Comparison of ENCODE assay signal across 10 cellular contexts in the genomic region with DNA sequence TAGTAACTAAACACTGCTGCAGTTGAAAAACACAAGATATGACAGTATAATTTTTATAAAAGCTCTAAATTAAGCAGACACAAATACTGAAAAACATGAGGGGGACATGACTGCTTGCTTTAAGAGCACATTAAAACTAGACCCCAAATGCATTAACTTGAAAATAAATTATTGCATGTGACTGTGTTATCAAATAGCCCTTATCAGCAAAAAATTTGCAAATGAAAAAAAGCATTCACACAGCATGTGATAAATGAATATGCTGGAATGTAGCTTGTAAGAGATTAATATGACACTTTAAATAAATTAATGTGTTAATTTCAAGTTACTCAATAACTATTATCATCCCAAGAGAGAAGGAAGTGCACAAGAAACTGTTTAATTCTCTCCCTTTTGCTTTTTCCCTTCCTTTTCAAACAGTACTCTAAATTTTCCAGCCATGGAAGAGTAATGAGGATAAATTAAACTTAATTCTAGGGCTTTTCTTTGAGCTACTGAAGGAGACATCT.
"Had no signal": no experiment of that assay in that cellular context is flagged by ENCODE, and none has a peak within 500 bp of the region (broad histone marks: within the 10 kb centered on the region; RNA-seq: fewer than 3 reads in every experiment).

No MANE protein-coding gene starts in this region.

- H3K9ac ChIP-seq: GM23248, KMS-11 had no signal

- H3K9me3 ChIP-seq: HAP-1 had no signal

- DNase-seq: GM23248, GOT3, H7, HFFc6, KBM-7 had no signal

- ATAC-seq: HCT116 had no signal

- H3K27ac ChIP-seq: GM23248, HL-60, KMS-11 had no signal

- H3K36me3 Mint-ChIP-seq: IgD-negative memory B cell had no signal

- H3K4me3 Mint-ChIP-seq: HFFc6, IgD-negative memory B cell had no signal

- H3K4me1 Mint-ChIP-seq: IgD-negative memory B cell had no signal

- H2AFZ ChIP-seq: GM23248 had no signal

- H3K4me3 ChIP-seq: GM23248, HAP-1 had no signal

- H3K27ac Mint-ChIP-seq: HFFc6, IgD-negative memory B cell had no signal

- H3K4me2 ChIP-seq: KMS-11 had no signal

- H3K36me3 ChIP-seq: HAP-1 had no signal

- H3K27me3 Mint-ChIP-seq: IgD-negative memory B cell had no signal
